18 cellular contexts compared by ENCODE assay signal in genomic region chr12:115223322-115223721, GRCh38.
DNase-seq lines count a peak whose midpoint lies in the region; TF ChIP-seq lines count a peak whose summit lies in the region.
"Had no signal": no experiment of that assay in that cellular context is flagged by ENCODE, and none has a peak within 500 bp of the region (broad histone marks: within the 10 kb centered on the region; RNA-seq: fewer than 3 reads in every experiment).

No MANE protein-coding gene starts in this region.

- no peaks in the 10 kb centered on the region for H3K9me3 ChIP-seq in skeletal muscle tissue (ENCODE audit: control insufficient read depth in 3 of 3, low read length in 3 of 3)

- DNase-seq in DMS153 (lab: John Stamatoyannopoulos, UW) = peak; percentile 19
- DNase-seq in DMS153 treated with DMSO at 0.1 percent for 48 hours (lab: John Stamatoyannopoulos, UW; ENCODE audit: unreplicated experiment) = no peak
- DNase-seq in RPMI7951 (ENCODE audit: low read depth) = peak; percentile 82
- peak; percentile 76 for DNase-seq in fibroblast of mammary gland (ENCODE audit: low read depth)
- no peak for DNase-seq in RPMI8226
- no peak for DNase-seq in osteocyte (ENCODE audit: extremely low spot score, unreplicated experiment)
- no peak for DNase-seq in T-helper 2 cell treated with Interferon-gamma antibody and Interleukin-4, amounts not matched to agents 5 μg/mL and 100 μg/mL, for 36 hours (ENCODE audit: low spot score)
- DNase-seq: activated CD8-positive, alpha-beta memory T cell treated with anti-CD3 and anti-CD28 coated beads, Interleukin-2, amount 50 U/mL, for 48 hours; aorta; DMS 273 treated with DMSO at 0.1 percent for 48 hours; immature natural killer cell; NCI-H1436; stimulated activated naive CD8-positive, alpha-beta T cell treated with anti-CD3 and anti-CD28 coated beads, Interleukin-15, Interleukin-2, amounts not matched to agents 100 U/mL and 50 U/mL, for 24 hours; WERI-Rb-1 had no signal

- no peak overlapping the region for H3K27ac Mint-ChIP-seq in osteocyte (ENCODE audit: unreplicated experiment)
- no peak overlapping the region for H3K27ac Mint-ChIP-seq in T-helper 2 cell treated with Interferon-gamma antibody and Interleukin-4, amounts not matched to agents 5 μg/mL and 100 μg/mL, for 36 hours
- H3K27ac Mint-ChIP-seq: immature natural killer cell had no signal

- H3K9ac ChIP-seq in skeletal muscle tissue (ENCODE audit: low read depth in 1 of 3, low read length in 3 of 3) = no peak overlapping the region

- no peaks in the 10 kb centered on the region for H3K27me3 Mint-ChIP-seq in osteocyte (ENCODE audit: unreplicated experiment)
- no peaks in the 10 kb centered on the region for H3K27me3 Mint-ChIP-seq in T-helper 2 cell treated with Interferon-gamma antibody and Interleukin-4, amounts not matched to agents 5 μg/mL and 100 μg/mL, for 36 hours (ENCODE audit: low read depth)

- H3K36me3 ChIP-seq in skeletal muscle tissue (ENCODE audit: control insufficient read depth in 3 of 3, insufficient read depth in 3 of 3, low read length in 3 of 3) = no peaks in the 10 kb centered on the region
- H3K36me3 ChIP-seq: WERI-Rb-1 had no signal

- no peak for TF ChIP-seq CTCF in fibroblast of mammary gland (conservative IDR thresholded peaks at IDR 0.05; ENCODE audit: control insufficient read depth, insufficient read depth, low read depth, low read length)
- TF ChIP-seq CTCF in osteocyte (IDR thresholded peaks at IDR 0.05) = no peak

- no peaks in the 10 kb centered on the region for H3K9me3 Mint-ChIP-seq in osteocyte (ENCODE audit: unreplicated experiment)
- peaks cover 8% of the 10 kb centered on the region for H3K9me3 Mint-ChIP-seq in T-helper 2 cell treated with Interferon-gamma antibody and Interleukin-4, amounts not matched to agents 5 μg/mL and 100 μg/mL, for 36 hours
- H3K9me3 Mint-ChIP-seq: nephron had no signal

- peaks cover 19 to 31% (median 28%) of the 10 kb centered on the region in 3 donors for H3K4me1 ChIP-seq in skeletal muscle tissue (ENCODE audit: control insufficient read depth in 3 of 3, insufficient read depth in 3 of 3, low read length in 3 of 3)

- H3K27ac ChIP-seq in skeletal muscle tissue (ENCODE audit: low read depth, low read length) = peak overlapping the region; percentile 13
- H3K27ac ChIP-seq: 22Rv1, HL-60, WERI-Rb-1 had no signal

- H3K4me1 Mint-ChIP-seq in osteocyte (ENCODE audit: unreplicated experiment) = no peaks in the 10 kb centered on the region
- no peaks in the 10 kb centered on the region for H3K4me1 Mint-ChIP-seq in T-helper 2 cell treated with Interferon-gamma antibody and Interleukin-4, amounts not matched to agents 5 μg/mL and 100 μg/mL, for 36 hours (ENCODE audit: low read depth)
- H3K4me1 Mint-ChIP-seq: immature natural killer cell had no signal

- no peak overlapping the region for H3K4me3 Mint-ChIP-seq in osteocyte (ENCODE audit: unreplicated experiment)
- no peak overlapping the region for H3K4me3 Mint-ChIP-seq in T-helper 2 cell treated with Interferon-gamma antibody and Interleukin-4, amounts not matched to agents 5 μg/mL and 100 μg/mL, for 36 hours
- H3K4me3 Mint-ChIP-seq: immature natural killer cell, nephron had no signal

- H3K36me3 Mint-ChIP-seq in osteocyte (ENCODE audit: unreplicated experiment) = no peaks in the 10 kb centered on the region
- no peaks in the 10 kb centered on the region for H3K36me3 Mint-ChIP-seq in T-helper 2 cell treated with Interferon-gamma antibody and Interleukin-4, amounts not matched to agents 5 μg/mL and 100 μg/mL, for 36 hours (ENCODE audit: low read depth)
- H3K36me3 Mint-ChIP-seq: immature natural killer cell had no signal

- no peaks in the 10 kb centered on the region for H3K27me3 ChIP-seq in skeletal muscle tissue (ENCODE audit: control insufficient read depth in 3 of 3, insufficient read depth in 3 of 3, low read length in 3 of 3)

- H3K4me3 ChIP-seq in fibroblast of mammary gland (ENCODE audit: control insufficient read depth, low read depth, low read length) = no peak overlapping the region
- H3K4me3 ChIP-seq in skeletal muscle tissue (ENCODE audit: low read length in 3 of 3) = no peak overlapping the region

Comparison
In these comparisons a context has a peak if more than half of its experiments do, and no peak if none do; other contexts are left out.
1. DNase-seq: peak in DMS153 (single experiment), RPMI7951 (single experiment) and fibroblast of mammary gland (single experiment); none in DMS153 treated with DMSO at 0.1 percent for 48 hours (single experiment), RPMI8226 (single experiment), osteocyte (single experiment) and T-helper 2 cell treated with Interferon-gamma antibody and Interleukin-4, amounts not matched to agents 5 μg/mL and 100 μg/mL, for 36 hours (single experiment).